ENCODE assay signal across 14 cellular contexts in the genomic region with DNA sequence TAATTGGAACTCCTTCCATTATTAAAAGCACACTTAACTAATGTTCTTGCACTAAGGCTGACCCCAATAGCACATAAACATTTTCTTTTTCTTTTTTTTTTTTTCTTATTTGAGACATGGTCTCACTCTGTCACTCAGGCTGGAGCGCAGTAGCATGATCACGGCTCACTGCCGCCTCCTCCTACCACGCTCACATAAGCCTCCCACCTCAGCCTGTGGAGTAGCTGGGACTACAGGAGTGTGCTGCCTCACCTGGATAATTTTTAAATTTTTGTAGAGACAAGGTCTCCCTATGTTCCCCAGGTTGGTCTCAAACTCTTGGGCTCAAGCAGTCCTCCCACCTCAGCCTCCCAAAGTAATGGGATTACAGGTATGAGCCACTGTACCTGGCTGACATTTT. TPM values are rescaled to one million over a fixed set of nuclear protein-coding genes. Genes with fewer than 3 reads are reported as not detected.
DNase-seq lines count a peak whose midpoint lies in the region; ATAC-seq and TF ChIP-seq lines count a peak whose summit lies in the region.
"Had no signal": no experiment of that assay in that cellular context is flagged by ENCODE, and none has a peak within 500 bp of the region (broad histone marks: within the 10 kb centered on the region; RNA-seq: fewer than 3 reads in every experiment).

No MANE protein-coding gene starts in this region.

- no peaks in the 10 kb centered on the region for H4K20me1 ChIP-seq in KMS-11 (ENCODE audit: insufficient read depth)

- H3K27ac ChIP-seq in CD4-positive, alpha-beta T cell (ENCODE audit: low read depth, low read length): no peak overlapping the region
- no peak overlapping the region for H3K27ac ChIP-seq in KMS-11
- H3K27ac ChIP-seq in dorsolateral prefrontal cortex: peak overlapping the region in 53 of 59 donors; percentile 3 to 99 (median 97)

- no peak for DNase-seq in CD4-positive, alpha-beta T cell
- no peak for DNase-seq in dorsolateral prefrontal cortex
- no peak for DNase-seq in neural crest cell (ENCODE audit: low read depth, low spot score)
- no peak for DNase-seq in hippocampal formation (lab: John Stamatoyannopoulos, UW)
- DNase-seq: mesendoderm, NCI-H2029 treated with DMSO at 0.1 percent for 48 hours, NCI-H774, psoas muscle, SIG-M5, upper lobe of left lung had no signal

- intact Hi-C loops in CD4-positive, alpha-beta T cell (cut with DNase I, micrococcal nuclease): loop anchor here in 1 of 2 experiments (2.0 kb wide), 1 partner anchor 426 kb away; the partner anchor contains the start of gene KAT7
- intact Hi-C loops in dorsolateral prefrontal cortex (cut with DNase I): loop anchor here (5.0 kb wide), 3 partner anchors 34 to 171 kb away; no protein-coding TSS in a partner anchor

- POLR2A ChIA-PET in CD4-positive, alpha-beta T cell (lab: Charles Lee): interaction anchor here (1.1 to 6.5 kb wide), 4 partner anchors 13 to 26 kb away, joined by 3 to 65 read pairs (median 6); no protein-coding TSS in a partner anchor

- H3K9me3 Mint-ChIP-seq in CD4-positive, alpha-beta T cell: no peaks in the 10 kb centered on the region
- no peaks in the 10 kb centered on the region for H3K9me3 Mint-ChIP-seq in neural crest cell

- peak overlapping the region; percentile 80 for H3K27ac Mint-ChIP-seq in CD4-positive, alpha-beta T cell
- H3K27ac Mint-ChIP-seq in neural crest cell (ENCODE audit: unreplicated experiment): no peak overlapping the region

- peak overlapping the region; percentile 72; the same call in 1 of the 2 replicates for H3K4me2 ChIP-seq in KMS-11

- TF ChIP-seq CTCF in CD4-positive, alpha-beta T cell (IDR thresholded peaks at IDR 0.05): no peak
- TF ChIP-seq CTCF in KMS-11 (conservative IDR thresholded peaks at IDR 0.05; ENCODE audit: low read depth, low read length) (no peak), dorsolateral prefrontal cortex (IDR thresholded peaks at IDR 0.05 in 54 of 56, conservative IDR thresholded peaks at IDR 0.05 in 2 of 56; ENCODE audit: low read depth in 1 of 56, partially characterized antibody in 56 of 56) (no peak), neural crest cell (conservative IDR thresholded peaks at IDR 0.05) (no peak)

- H3K4me1 Mint-ChIP-seq in CD4-positive, alpha-beta T cell (ENCODE audit: low read depth): peaks cover 45% of the 10 kb centered on the region
- peaks cover 34% of the 10 kb centered on the region for H3K4me1 Mint-ChIP-seq in neural crest cell

- H3K27me3 Mint-ChIP-seq in CD4-positive, alpha-beta T cell: no peaks in the 10 kb centered on the region
- H3K27me3 Mint-ChIP-seq in neural crest cell (ENCODE audit: low read depth): no peaks in the 10 kb centered on the region

- CTCF ChIA-PET in CD4-positive, alpha-beta T cell (lab: Charles Lee): no interaction called here

- H3K9ac ChIP-seq in KMS-11: no peak overlapping the region

- peaks cover 8% of the 10 kb centered on the region for H3K36me3 Mint-ChIP-seq in CD4-positive, alpha-beta T cell (ENCODE audit: low read depth)
- H3K36me3 Mint-ChIP-seq in neural crest cell (ENCODE audit: low read depth): no peaks in the 10 kb centered on the region

- H3K4me3 ChIP-seq in KMS-11 (IDR thresholded peaks at IDR 0.05; ENCODE audit: insufficient read depth, low read depth, low read length) (no peak overlapping the region), dorsolateral prefrontal cortex (peak overlapping the region in 14 of 59 donors; percentile 69 to 99 (median 92))

- H3K79me2 ChIP-seq in KMS-11 (ENCODE audit: insufficient read depth, low read depth): peaks cover 34% of the 10 kb centered on the region

- H3K4me1 ChIP-seq in KMS-11 (ENCODE audit: low read depth, poor library complexity, severe bottlenecking): peaks cover 53% of the 10 kb centered on the region

- ATAC-seq in CD4-positive, alpha-beta T cell (ENCODE audit: poor library complexity): no peak
- no peak for ATAC-seq in GM21529 (IDR thresholded peaks at IDR 0.05; ENCODE audit: unreplicated experiment)
- ATAC-seq in GM18858 (IDR thresholded peaks at IDR 0.05; ENCODE audit: unreplicated experiment): no peak
- ATAC-seq in HG03521 (IDR thresholded peaks at IDR 0.05; ENCODE audit: unreplicated experiment): no peak

- H3K4me3 Mint-ChIP-seq in CD4-positive, alpha-beta T cell: peak overlapping the region; percentile 92
- peak overlapping the region; percentile 80 for H3K4me3 Mint-ChIP-seq in neural crest cell

- no peaks in the 10 kb centered on the region for H3K27me3 ChIP-seq in CD4-positive, alpha-beta T cell (ENCODE audit: control insufficient read depth, insufficient read depth, low read length)
- H3K27me3 ChIP-seq in KMS-11 (ENCODE audit: insufficient read depth, low read depth) (no peaks in the 10 kb centered on the region), dorsolateral prefrontal cortex (no peaks in the 10 kb centered on the region)
- H3K27me3 ChIP-seq: upper lobe of left lung had no signal

- H2AFZ ChIP-seq in KMS-11 (ENCODE audit: low read depth): no peak overlapping the region

- H3K9me3 ChIP-seq in CD4-positive, alpha-beta T cell (ENCODE audit: control insufficient read depth, low read length): no peaks in the 10 kb centered on the region
- H3K9me3 ChIP-seq: psoas muscle, upper lobe of left lung had no signal

- no peaks in the 10 kb centered on the region for H3K36me3 ChIP-seq in KMS-11 (ENCODE audit: insufficient read depth)
- H3K36me3 ChIP-seq: upper lobe of left lung had no signal

RNA-seq across cellular contexts. Expression of gene ZNF652, which starts 1.2 kb away (rescaled TPM):
- total RNA-seq in CD4-positive, alpha-beta T cell: 10 to 100 TPM; 33.7 to 34.9 TPM
- total RNA-seq in dorsolateral prefrontal cortex (100 to 1,000 TPM in 12 of 120 experiments, 10 to 100 TPM in 108; 27.4 to 153 (median 59.4) TPM), neural crest cell (42.1 and 44.1 TPM in 2 replicates)

RNA-seq across cellular contexts. Expression of gene PHB1, which starts 51.4 kb away (rescaled TPM):
- total RNA-seq in CD4-positive, alpha-beta T cell: 10 to 100 TPM; 24.2 to 31.6 TPM
- total RNA-seq in dorsolateral prefrontal cortex: 100 to 1,000 TPM in 23 of 120 experiments, 10 to 100 TPM in 97; 64.2 to 118 (median 89.1) TPM
- 248 and 256 TPM in 2 replicates for total RNA-seq in neural crest cell

Comparison
In these comparisons a context has a peak if more than half of its experiments do, and no peak if none do; other contexts are left out.
1. H3K27ac ChIP-seq: peak in dorsolateral prefrontal cortex (53 of 59); none in CD4-positive, alpha-beta T cell (single experiment) and KMS-11 (single experiment).